Comparison of ENCODE assay signal across 24 cellular contexts in genomic region chr20:53797085-53797484, GRCh38.
"Had no signal": no experiment of that assay in that cellular context is flagged by ENCODE, and none has a peak within 500 bp of the region (broad histone marks: within the 10 kb centered on the region; RNA-seq: fewer than 3 reads in every experiment).

No MANE protein-coding gene starts in this region.

- H3K27me3 ChIP-seq: breast epithelium, Peyer's patch, SJSA1 had no signal

- H3K9me3 ChIP-seq: breast epithelium, Peyer's patch, SJSA1 had no signal

- H3K4me1 ChIP-seq: breast epithelium had no signal

- H3K4me3 ChIP-seq: breast epithelium, Peyer's patch, SJSA1 had no signal

- H3K27ac ChIP-seq: breast epithelium, KMS-11, Peyer's patch, SJSA1 had no signal

- H3K36me3 ChIP-seq: breast epithelium, Peyer's patch, SJSA1 had no signal

- DNase-seq: activated CD4-positive, alpha-beta T cell treated with anti-CD3 and anti-CD28 coated beads for 1 hour; activated CD4-positive, alpha-beta T cell treated with anti-CD3 and anti-CD28 coated beads, Interleukin-2, amount 10 ng/mL, durations not matched to agents 24 days and 14 days; activated CD4-positive, alpha-beta T cell treated with anti-CD3 and anti-CD28 coated beads, Interleukin-2, amount 50 U/mL, for 48 hours; activated effector memory CD4-positive, alpha-beta T cell treated with Interleukin-2 at 50 U/mL for 16 hours; activated naive CD4-positive, alpha-beta T cell; activated T-cell treated with anti-CD3 and anti-CD28 coated beads, Interleukin-2, amount 50 U/mL, for 24 hours; aorta; caudate nucleus; NCI-H1092; NCI-H1417; NCI-H2029; NCI-H2107; NCI-H2171 treated with DMSO at 0.1 percent for 48 hours; NCI-H226; NCI-H526; NCI-H82; SHP77; SW 1271 had no signal

- ATAC-seq: SK-N-SH treated with all-trans-retinoic acid at 6 μM for 48 hours, WTC11 had no signal
